1 cellular context compared by ENCODE assay signal in genomic region chr16:32925192-32925591, GRCh38.
DNase-seq lines count a peak whose midpoint lies in the region.
"Not testable (repeated sequence)": the region's sequence is repeated elsewhere in the genome, so short reads cannot be mapped to it uniquely, and the experiment has no call there.

No MANE protein-coding gene starts in this region.

- DNase-seq in cardiac septum (ENCODE audit: low spot score): peak; percentile 35

- intact Hi-C loops in cardiac septum (cut with DNase I): not testable (repeated sequence)
